Comparison of ENCODE assay signal across 8 cellular contexts in the genomic region with DNA sequence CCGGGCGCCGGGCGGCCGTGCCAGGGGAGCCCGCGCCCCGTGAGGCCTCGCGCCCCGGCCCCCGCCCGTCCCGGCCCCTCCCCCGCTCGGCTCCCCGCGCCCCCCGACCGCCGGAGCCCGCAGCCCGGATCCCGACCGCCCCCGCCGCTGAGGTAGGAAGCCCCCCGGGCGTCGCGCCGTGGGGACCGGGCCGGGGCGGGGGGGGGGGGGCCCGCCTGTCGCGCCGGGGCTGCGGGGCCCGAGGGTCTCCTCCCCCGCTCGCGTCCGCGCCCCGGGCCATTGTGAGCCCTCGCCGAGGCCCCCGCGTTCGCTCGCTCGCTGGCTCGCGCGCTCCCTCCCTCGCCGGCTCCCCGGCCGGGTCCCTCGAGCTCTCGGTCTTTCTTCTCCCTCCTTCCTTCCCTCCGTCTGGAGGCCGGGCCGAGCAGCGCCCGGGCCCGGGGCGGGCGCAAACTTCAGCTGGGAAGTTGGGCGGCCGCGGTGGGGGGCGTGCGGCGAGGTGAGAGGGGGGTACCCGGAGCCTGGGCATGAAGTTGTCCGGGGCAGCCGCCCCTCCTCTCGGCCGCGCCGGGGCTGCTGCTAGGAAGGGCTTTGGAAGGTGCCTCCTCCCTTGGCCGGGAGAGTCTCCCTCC. TPM values are rescaled to one million over a fixed set of nuclear protein-coding genes. Genes with fewer than 3 reads are reported as not detected.
DNase-seq lines count a peak whose midpoint lies in the region; ATAC-seq and TF ChIP-seq lines count a peak whose summit lies in the region.

No MANE protein-coding gene starts in this region.

- no peak overlapping the region; the same call in 1 of the 2 replicates for H3K4me3 ChIP-seq in Karpas-422 (ENCODE audit: low read length)
- peak overlapping the region; percentile 96 for H3K4me3 ChIP-seq in neural cell (ENCODE audit: low read length)

- H3K9me3 ChIP-seq in Karpas-422 (ENCODE audit: low read length) = no peaks in the 10 kb centered on the region
- H3K9me3 ChIP-seq in neural cell (ENCODE audit: low read length) = no peaks in the 10 kb centered on the region

- no peaks in the 10 kb centered on the region for H3K36me3 Mint-ChIP-seq in dendritic cell treated with granulocyte-macrophage colony-stimulating factor and Interleukin-4, amounts not matched to agents 40 ng/mL and 50 ng/mL, for 4 days (ENCODE audit: low read depth)

- H4K20me1 ChIP-seq in Karpas-422 (ENCODE audit: insufficient read depth, low read depth, low read length) = no peaks in the 10 kb centered on the region
- no peaks in the 10 kb centered on the region for H4K20me1 ChIP-seq in neural cell (ENCODE audit: insufficient read depth)

- TF ChIP-seq RAD21 in neural cell (conservative IDR thresholded peaks at IDR 0.05) = peak; percentile 26

- no peak for TF ChIP-seq EP300 in neural cell (conservative IDR thresholded peaks at IDR 0.05; ENCODE audit: poor library complexity, severe bottlenecking)

- H3K9me2 ChIP-seq in Karpas-422 (replicated peaks; ENCODE audit: insufficient read depth, low read length) (no peaks in the 10 kb centered on the region), neural cell (ENCODE audit: insufficient read depth, low read length) (no peaks in the 10 kb centered on the region)

- H3K4me1 Mint-ChIP-seq in dendritic cell treated with granulocyte-macrophage colony-stimulating factor and Interleukin-4, amounts not matched to agents 40 ng/mL and 50 ng/mL, for 4 days (ENCODE audit: low read depth) = peaks cover 32% of the 10 kb centered on the region

- no peaks in the 10 kb centered on the region for H3K36me3 ChIP-seq in Karpas-422 (ENCODE audit: insufficient read depth, low read length)
- H3K36me3 ChIP-seq in neural cell (ENCODE audit: insufficient read depth, low read length) = no peaks in the 10 kb centered on the region

- intact Hi-C loops in dendritic cell treated with granulocyte-macrophage colony-stimulating factor and Interleukin-4, amounts not matched to agents 40 ng/mL and 50 ng/mL, for 4 days (cut with micrococcal nuclease) = no loop called here

- peak overlapping the region; percentile 67 for H3K4me3 Mint-ChIP-seq in dendritic cell treated with granulocyte-macrophage colony-stimulating factor and Interleukin-4, amounts not matched to agents 40 ng/mL and 50 ng/mL, for 4 days

- H3K27me3 Mint-ChIP-seq in dendritic cell treated with granulocyte-macrophage colony-stimulating factor and Interleukin-4, amounts not matched to agents 40 ng/mL and 50 ng/mL, for 4 days = peaks cover 70% of the 10 kb centered on the region

- no peaks in the 10 kb centered on the region for H3F3A ChIP-seq in neural cell (ENCODE audit: insufficient read depth, low read length, poor library complexity, severe bottlenecking)

- no peak for TF ChIP-seq CTCF in C4-2B (conservative IDR thresholded peaks at IDR 0.05)
- TF ChIP-seq CTCF in neural cell (IDR thresholded peaks at IDR 0.05; ENCODE audit: poor library complexity, severe bottlenecking) = no peak

- H3K27me3 ChIP-seq in Karpas-422 (ENCODE audit: low read length) (peaks cover 3% of the 10 kb centered on the region; the same call in 1 of the 2 replicates), neural cell (ENCODE audit: insufficient read depth, low read depth, low read length) (no peaks in the 10 kb centered on the region)

- peak overlapping the region; percentile 57 for H3K27ac ChIP-seq in C4-2B
- H3K27ac ChIP-seq in Karpas-422 (ENCODE audit: low read length) = no peak overlapping the region
- H3K27ac ChIP-seq in neural cell (ENCODE audit: low read length) = peak overlapping the region; percentile 31

- H3K27ac Mint-ChIP-seq in dendritic cell treated with granulocyte-macrophage colony-stimulating factor and Interleukin-4, amounts not matched to agents 40 ng/mL and 50 ng/mL, for 4 days = peak overlapping the region; percentile 58

- H3K9me3 Mint-ChIP-seq in dendritic cell treated with granulocyte-macrophage colony-stimulating factor and Interleukin-4, amounts not matched to agents 40 ng/mL and 50 ng/mL, for 4 days = no peaks in the 10 kb centered on the region

- DNase-seq in Karpas-422 (peak; percentile 65), SK-N-DZ (ENCODE audit: low spot score) (no peak), NOMO-1 treated with DMSO at 0.1 percent for 48 hours (lab: John Stamatoyannopoulos, UW; ENCODE audit: unreplicated experiment) (no peak)
- no peak for DNase-seq in activated T-cell treated with anti-CD3 and anti-CD28 coated beads, Interleukin-2, amount 50 U/mL, for 48 hours

- H2AFZ ChIP-seq in Karpas-422 (ENCODE audit: low read length) (no peak overlapping the region), neural cell (ENCODE audit: low read depth, low read length) (no peak overlapping the region)

- ATAC-seq in GM18520 (IDR thresholded peaks at IDR 0.05; ENCODE audit: unreplicated experiment) = no peak

- H3K4me1 ChIP-seq in Karpas-422 (ENCODE audit: low read length) = peaks cover 12% of the 10 kb centered on the region

- H3K4me2 ChIP-seq in Karpas-422 (ENCODE audit: low read depth, low read length, poor library complexity, severe bottlenecking) (peak overlapping the region; percentile 41), neural cell (ENCODE audit: low read length) (peak overlapping the region; percentile 80)

- H3K9ac ChIP-seq in Karpas-422 (ENCODE audit: low read length) (peak overlapping the region; percentile 27; the same call in 1 of the 2 replicates), neural cell (ENCODE audit: low read length) (peak overlapping the region; percentile 79)

- H3K79me2 ChIP-seq in Karpas-422 (ENCODE audit: low read length) = no peaks in the 10 kb centered on the region
- peaks cover 46% of the 10 kb centered on the region for H3K79me2 ChIP-seq in neural cell (replicated peaks; ENCODE audit: insufficient read depth, low read length)

TF ChIP-seq in neural cell, 6 proteins besides CTCF, POLR2A, EP300 and RAD21:
- TF ChIP-seq, protein P1, sequence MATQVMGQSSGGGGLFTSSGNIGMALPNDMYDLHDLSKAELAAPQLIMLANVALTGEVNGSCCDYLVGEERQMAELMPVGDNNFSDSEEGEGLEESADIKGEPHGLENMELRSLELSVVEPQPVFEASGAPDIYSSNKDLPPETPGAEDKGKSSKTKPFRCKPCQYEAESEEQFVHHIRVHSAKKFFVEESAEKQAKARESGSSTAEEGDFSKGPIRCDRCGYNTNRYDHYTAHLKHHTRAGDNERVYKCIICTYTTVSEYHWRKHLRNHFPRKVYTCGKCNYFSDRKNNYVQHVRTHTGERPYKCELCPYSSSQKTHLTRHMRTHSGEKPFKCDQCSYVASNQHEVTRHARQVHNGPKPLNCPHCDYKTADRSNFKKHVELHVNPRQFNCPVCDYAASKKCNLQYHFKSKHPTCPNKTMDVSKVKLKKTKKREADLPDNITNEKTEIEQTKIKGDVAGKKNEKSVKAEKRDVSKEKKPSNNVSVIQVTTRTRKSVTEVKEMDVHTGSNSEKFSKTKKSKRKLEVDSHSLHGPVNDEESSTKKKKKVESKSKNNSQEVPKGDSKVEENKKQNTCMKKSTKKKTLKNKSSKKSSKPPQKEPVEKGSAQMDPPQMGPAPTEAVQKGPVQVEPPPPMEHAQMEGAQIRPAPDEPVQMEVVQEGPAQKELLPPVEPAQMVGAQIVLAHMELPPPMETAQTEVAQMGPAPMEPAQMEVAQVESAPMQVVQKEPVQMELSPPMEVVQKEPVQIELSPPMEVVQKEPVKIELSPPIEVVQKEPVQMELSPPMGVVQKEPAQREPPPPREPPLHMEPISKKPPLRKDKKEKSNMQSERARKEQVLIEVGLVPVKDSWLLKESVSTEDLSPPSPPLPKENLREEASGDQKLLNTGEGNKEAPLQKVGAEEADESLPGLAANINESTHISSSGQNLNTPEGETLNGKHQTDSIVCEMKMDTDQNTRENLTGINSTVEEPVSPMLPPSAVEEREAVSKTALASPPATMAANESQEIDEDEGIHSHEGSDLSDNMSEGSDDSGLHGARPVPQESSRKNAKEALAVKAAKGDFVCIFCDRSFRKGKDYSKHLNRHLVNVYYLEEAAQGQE (IDR thresholded peaks at IDR 0.05; ENCODE audit: borderline replicate concordance) = no peak
- TF ChIP-seq MXI1 (conservative IDR thresholded peaks at IDR 0.05; ENCODE audit: poor library complexity, severe bottlenecking) (peak; percentile 9), SMC3 (conservative IDR thresholded peaks at IDR 0.05; ENCODE audit: poor library complexity) (peak; percentile 30), TAF1 (IDR thresholded peaks at IDR 0.05; ENCODE audit: low read depth) (peak; percentile 39)
TF ChIP-seq in neural cell: peak in this region for 3.

RNA-seq across cellular contexts. Expression of a gene that starts 0.3 kb away (rescaled TPM):
- 0.07 TPM in 1 of 2 replicates, not detected in the other for total RNA-seq in Karpas-422 (2014; rRNA removed; shearing (Covaris generic); ENCODE audit: low replicate concordance)
- polyA plus RNA-seq in neural cell = 2.6 and 3.2 TPM in 2 replicates
- 5.9 and 7.8 TPM in 2 replicates for polyA minus RNA-seq in neural cell
- polyA plus RNA-seq in SK-N-DZ (2014; cell fraction: cytosol; rRNA removed) = 4.4 and 4.5 TPM in 2 replicates
- 2.7 and 7.0 TPM in 2 replicates for polyA plus RNA-seq in SK-N-DZ (2014; cell fraction: nucleus; rRNA removed)

RNA-seq across cellular contexts. Expression of a gene that starts 34.9 kb away (rescaled TPM):
- total RNA-seq in Karpas-422 (2014; rRNA removed; shearing (Covaris generic); ENCODE audit: low replicate concordance) = 65.6 and 126 TPM in 2 replicates
- 125 and 145 TPM in 2 replicates for polyA plus RNA-seq in neural cell
- 21.2 and 29.5 TPM in 2 replicates for polyA minus RNA-seq in neural cell
- 187 and 191 TPM in 2 replicates for polyA plus RNA-seq in SK-N-DZ (2014; cell fraction: cytosol; rRNA removed)
- 181 and 215 TPM in 2 replicates for polyA plus RNA-seq in SK-N-DZ (2014; cell fraction: nucleus; rRNA removed)

RNA-seq across cellular contexts. Expression of a gene that starts 43.4 kb away (rescaled TPM):
- total RNA-seq in Karpas-422 (2014; rRNA removed; shearing (Covaris generic); ENCODE audit: low replicate concordance) = 32.4 and 38.9 TPM in 2 replicates
- 4.4 and 6.3 TPM in 2 replicates for polyA plus RNA-seq in neural cell
- 6.8 and 11.2 TPM in 2 replicates for polyA minus RNA-seq in neural cell
- polyA plus RNA-seq in SK-N-DZ (2014; cell fraction: cytosol; rRNA removed) = 26.4 and 28.4 TPM in 2 replicates
- 29.5 and 31.0 TPM in 2 replicates for polyA plus RNA-seq in SK-N-DZ (2014; cell fraction: nucleus; rRNA removed)

RNA-seq across cellular contexts. Expression of a gene that starts 55.4 kb away (rescaled TPM):
- 4.1 and 8.9 TPM in 2 replicates for total RNA-seq in Karpas-422 (2014; rRNA removed; shearing (Covaris generic); ENCODE audit: low replicate concordance)
- 0.32 and 0.57 TPM in 2 replicates for polyA plus RNA-seq in neural cell
- 0.46 and 0.49 TPM in 2 replicates for polyA minus RNA-seq in neural cell
- polyA plus RNA-seq in SK-N-DZ (2014; cell fraction: cytosol; rRNA removed) = 7.4 and 7.9 TPM in 2 replicates
- 3.4 and 4.9 TPM in 2 replicates for polyA plus RNA-seq in SK-N-DZ (2014; cell fraction: nucleus; rRNA removed)
